Comparison of ENCODE assay signal across 28 cellular contexts in genomic region chr13:34290661-34291060, GRCh38.
"Had no signal": no experiment of that assay in that cellular context is flagged by ENCODE, and none has a peak within 500 bp of the region (broad histone marks: within the 10 kb centered on the region; RNA-seq: fewer than 3 reads in every experiment).

No MANE protein-coding gene starts in this region.

- H3K79me2 ChIP-seq: parathyroid adenoma had no signal

- H3K4me1 Mint-ChIP-seq: central memory CD8-positive, alpha-beta T cell; memory B cell; natural killer cell; stimulated activated memory B cell treated with anti-CD40 and anti-IgM and Interleukin-4, amounts not matched to agents 10 μg/mL and 1 μg/mL and 100 μg/mL, for 72 hours had no signal

- H3K27ac Mint-ChIP-seq: dendritic cell treated with granulocyte-macrophage colony-stimulating factor and Interleukin-4, amounts not matched to agents 40 ng/mL and 50 ng/mL, for 4 days; endodermal cell; memory B cell; natural killer cell; stimulated activated memory B cell treated with anti-CD40 and anti-IgM and Interleukin-4, amounts not matched to agents 10 μg/mL and 1 μg/mL and 100 μg/mL, for 72 hours; stimulated activated naive CD8-positive, alpha-beta T cell treated with anti-CD3 and anti-CD28 coated beads, Interleukin-15, Interleukin-2, amounts not matched to agents 100 ng/mL and 50 ng/mL, for 24 hours had no signal

- DNase-seq: colonic mucosa; effector CD8-positive, alpha-beta T cell; endodermal cell; heart right ventricle; hippocampal formation; left lung; lower lobe of right lung; natural killer cell; right cardiac atrium; spleen; stimulated activated CD4-positive, alpha-beta T cell treated with anti-CD3 and anti-CD28 coated beads, Interleukin-4, amount 100 ng/mL, for 4 hours; transverse colon; upper lobe of right lung; uterus had no signal

- H3K4me1 ChIP-seq: colonic mucosa, heart right ventricle, left lung, lower lobe of right lung, parathyroid adenoma, prostate gland, spleen, transverse colon, upper lobe of right lung, uterus had no signal

- H3K4me3 Mint-ChIP-seq: central memory CD8-positive, alpha-beta T cell; dendritic cell treated with granulocyte-macrophage colony-stimulating factor and Interleukin-4, amounts not matched to agents 40 ng/mL and 50 ng/mL, for 4 days; endodermal cell; memory B cell; natural killer cell; stimulated activated memory B cell treated with anti-CD40 and anti-IgM and Interleukin-4, amounts not matched to agents 10 μg/mL and 1 μg/mL and 100 μg/mL, for 72 hours; stimulated activated naive CD8-positive, alpha-beta T cell treated with anti-CD3 and anti-CD28 coated beads, Interleukin-15, Interleukin-2, amounts not matched to agents 100 ng/mL and 50 ng/mL, for 24 hours had no signal

- H3K9me3 ChIP-seq: colonic mucosa, esophagus muscularis mucosa, gastroesophageal sphincter, heart right ventricle, left lung, lower lobe of right lung, prostate gland, spleen, thoracic aorta, transverse colon, upper lobe of right lung, uterus had no signal

- H3K27me3 ChIP-seq: colonic mucosa, esophagus muscularis mucosa, foreskin keratinocyte, gastroesophageal sphincter, heart right ventricle, left lung, spleen, transverse colon, upper lobe of right lung, uterus had no signal

- H3K9me3 Mint-ChIP-seq: dendritic cell treated with granulocyte-macrophage colony-stimulating factor and Interleukin-4, amounts not matched to agents 40 ng/mL and 50 ng/mL, for 4 days; memory B cell; stimulated activated memory B cell treated with anti-CD40 and anti-IgM and Interleukin-4, amounts not matched to agents 10 μg/mL and 1 μg/mL and 100 μg/mL, for 72 hours had no signal

- H3K27me3 Mint-ChIP-seq: central memory CD8-positive, alpha-beta T cell; dendritic cell treated with granulocyte-macrophage colony-stimulating factor and Interleukin-4, amounts not matched to agents 40 ng/mL and 50 ng/mL, for 4 days; memory B cell; stimulated activated memory B cell treated with anti-CD40 and anti-IgM and Interleukin-4, amounts not matched to agents 10 μg/mL and 1 μg/mL and 100 μg/mL, for 72 hours had no signal

- FAIRE-seq: endothelial cell of umbilical vein, islet of Langerhans had no signal

- H3K36me3 Mint-ChIP-seq: memory B cell; natural killer cell; stimulated activated memory B cell treated with anti-CD40 and anti-IgM and Interleukin-4, amounts not matched to agents 10 μg/mL and 1 μg/mL and 100 μg/mL, for 72 hours had no signal

- H2AFZ ChIP-seq: parathyroid adenoma had no signal

- H3K27ac ChIP-seq: colonic mucosa, esophagus muscularis mucosa, foreskin keratinocyte, gastroesophageal sphincter, heart right ventricle, left lung, lower lobe of right lung, parathyroid adenoma, prostate gland, skin epidermis, spleen, thoracic aorta, transverse colon, upper lobe of right lung, uterus had no signal

- ATAC-seq: foreskin keratinocyte; gastroesophageal sphincter; heart right ventricle; left lung; lower lobe of right lung; natural killer cell; right cardiac atrium; stimulated activated memory B cell treated with anti-CD40 and anti-IgM and Interleukin-4, amounts not matched to agents 10 μg/mL and 1 μg/mL and 100 μg/mL, for 72 hours; upper lobe of right lung had no signal

- H3K4me3 ChIP-seq: colonic mucosa, esophagus muscularis mucosa, gastroesophageal sphincter, heart right ventricle, left lung, lower lobe of right lung, prostate gland, skin epidermis, spleen, thoracic aorta, transverse colon, upper lobe of right lung, uterus had no signal

- H3K36me3 ChIP-seq: colonic mucosa, esophagus muscularis mucosa, gastroesophageal sphincter, heart right ventricle, left lung, lower lobe of right lung, prostate gland, spleen, thoracic aorta, transverse colon, upper lobe of right lung, uterus had no signal
